ENCODE assay signal across 8 cellular contexts in the genomic region with DNA sequence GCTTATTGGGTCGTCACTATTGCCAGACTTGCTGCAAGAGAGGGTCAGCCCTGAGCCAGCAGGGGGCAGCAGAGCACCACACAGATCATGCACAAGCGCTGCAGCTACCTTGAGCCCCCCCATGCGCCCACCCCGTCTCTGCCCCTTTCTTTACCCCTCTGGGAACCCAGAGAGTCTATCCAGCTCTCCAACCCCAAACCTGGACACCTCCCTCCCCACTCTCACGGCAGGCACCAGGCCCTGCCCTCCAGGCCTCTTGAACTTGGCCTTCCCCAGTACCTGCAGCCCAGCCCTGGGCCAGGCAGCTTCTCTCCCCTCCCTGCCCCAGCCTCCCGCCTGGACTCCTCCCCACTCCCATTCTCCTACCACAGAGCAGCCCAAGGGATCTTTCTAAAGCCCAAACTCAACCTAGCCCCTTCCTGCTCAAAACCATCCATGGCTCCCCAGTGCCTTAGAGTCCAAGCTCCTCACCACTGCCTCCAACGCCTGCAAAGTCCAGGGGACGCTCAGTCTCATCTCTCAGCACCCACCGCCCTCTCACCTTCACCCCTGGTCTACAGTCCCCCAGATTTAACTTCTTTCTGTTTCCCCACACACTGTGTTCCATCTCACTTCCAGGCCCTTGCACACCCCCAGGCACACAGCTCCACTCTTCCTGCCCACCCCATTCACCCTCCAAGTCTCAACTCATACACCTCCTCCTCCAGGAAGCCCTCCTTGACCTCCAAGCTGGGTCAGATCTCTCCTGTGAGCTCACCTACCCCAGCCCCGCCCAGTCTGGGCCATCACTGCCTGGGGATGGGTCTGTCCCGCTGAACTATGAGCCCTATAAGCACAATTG. TPM values are rescaled to one million over a fixed set of nuclear protein-coding genes. Genes with fewer than 3 reads are reported as not detected.
DNase-seq lines count a peak whose midpoint lies in the region; ATAC-seq and TF ChIP-seq lines count a peak whose summit lies in the region.

No MANE protein-coding gene starts in this region.

- DNase-seq in GM06990 (ENCODE audit: extremely low read depth, insufficient read length) (peak; percentile 62), MV-4-11 (lab: John Stamatoyannopoulos, UW) (peak; percentile 57), T-helper 9 cell (peak; percentile 80), astrocyte of the cerebellum (ENCODE audit: low read depth) (peak; percentile 57), hypothalamus (lab: John Stamatoyannopoulos, UW) (peak in 38 of 51 donors; percentile 2 to 68 (median 30)), spleen (peak; percentile 90)

- in situ Hi-C loops in astrocyte of the cerebellum (cut with HindIII; ENCODE audit: low sequenced_read_pairs): no loop called here

- TF ChIP-seq CTCF in GM06990 (IDR thresholded peaks at IDR 0.05; ENCODE audit: insufficient read depth, low read length, poor library complexity, severe bottlenecking) (peak; percentile 96), astrocyte of the cerebellum (IDR thresholded peaks at IDR 0.05; ENCODE audit: low read depth, low read length, missing control alignments) (peak; percentile 93), spleen (IDR thresholded peaks at IDR 0.05 in 8 of 11, conservative IDR thresholded peaks at IDR 0.05 in 3 of 11) (peak; percentile 73 to 92 (median 89))

- H3K36me3 ChIP-seq in GM06990 (ENCODE audit: control insufficient read depth, insufficient read depth, low read length) (no peaks in the 10 kb centered on the region), spleen (no peaks in the 10 kb centered on the region)

- no peak overlapping the region for H3K4me3 ChIP-seq in GM06990 (replicated peaks; ENCODE audit: low read depth, low read length)
- no peak overlapping the region for H3K4me3 ChIP-seq in astrocyte of the cerebellum (ENCODE audit: low read depth, low read length)
- no peak overlapping the region for H3K4me3 ChIP-seq in spleen

- ATAC-seq in GM18858 (IDR thresholded peaks at IDR 0.05; ENCODE audit: unreplicated experiment) (no peak), GM19023 (IDR thresholded peaks at IDR 0.05; ENCODE audit: unreplicated experiment) (no peak)

- intact Hi-C loops in spleen (cut with DNase I; ENCODE audit: low total_unique reads): no loop called here

- no peak for TF ChIP-seq POLR2A in spleen (IDR thresholded peaks at IDR 0.05)

- H3K9me3 ChIP-seq in spleen: no peaks in the 10 kb centered on the region

- no peaks in the 10 kb centered on the region for H3K27me3 ChIP-seq in GM06990 (replicated peaks; ENCODE audit: control insufficient read depth, insufficient read depth, low read length)
- H3K27me3 ChIP-seq in spleen (replicated peaks in 1 of 7): peaks cover 0 to 8% (median 0%) of the 10 kb centered on the region in 7 donors

- 41 to 48% (median 42%) methylated on average over 11 of the region's 11 CpGs for WGBS in spleen, 5 donors

- peak overlapping the region in 3 of 8 donors; percentile 3 to 25 (median 5) for H3K27ac ChIP-seq in spleen

- H3K4me1 ChIP-seq in spleen: peaks cover 20 to 94% (median 65%) of the 10 kb centered on the region in 6 donors

RNA-seq across cellular contexts. Expression of a gene that starts 9.4 kb away (rescaled TPM):
- not detected for total RNA-seq in spleen
- polyA plus RNA-seq in spleen: not detected

RNA-seq across cellular contexts. Expression of a gene that starts 18.2 kb away (rescaled TPM):
- 1 to 10 TPM; 2.3 to 6.8 (median 4.3) TPM for total RNA-seq in spleen
- 1 to 10 TPM; 1.0 to 3.9 (median 3.5) TPM for polyA plus RNA-seq in spleen

RNA-seq across cellular contexts. Expression of a gene that starts 45.8 kb away (rescaled TPM):
- 10 to 100 TPM; 10.2 to 18.4 (median 15.9) TPM for total RNA-seq in spleen
- 1 to 10 TPM; 2.0 to 6.1 (median 3.5) TPM for polyA plus RNA-seq in spleen

RNA-seq across cellular contexts. Expression of a gene that starts 59.0 kb away (rescaled TPM):
- total RNA-seq in spleen: 100 to 1,000 TPM in 4 of 7 donors, 10 to 100 TPM in 3; 64.3 to 229 (median 145) TPM
- polyA plus RNA-seq in spleen: 10 to 100 TPM; 26.5 to 56.7 (median 37.7) TPM

Comparison
In these comparisons a context has a peak if more than half of its experiments do, and no peak if none do; other contexts are left out.
1. DNase-seq: peak in every context shown above with its lines; median percentile 90 in spleen; 80 in T-helper 9 cell; 62 in GM06990; 57 in MV-4-11; 57 in astrocyte of the cerebellum; 30 in hypothalamus.